ENCODE assay signal across 13 cellular contexts in genomic region chr2:61011649-61012048, GRCh38. TPM values are rescaled to one million over a fixed set of nuclear protein-coding genes. Genes with fewer than 3 reads are reported as not detected.
DNase-seq lines count a peak whose midpoint lies in the region; ATAC-seq and TF ChIP-seq lines count a peak whose summit lies in the region.
"Had no signal": no experiment of that assay in that cellular context is flagged by ENCODE, and none has a peak within 500 bp of the region (broad histone marks: within the 10 kb centered on the region; RNA-seq: fewer than 3 reads in every experiment).

No MANE protein-coding gene starts in this region.

- no CpG with 5 or more reads among the region's 1 CpG for WGBS in trophoblast cell (ENCODE audit: extremely low coverage, insufficient coverage, insufficient read length)

- no peak overlapping the region for H3K4me2 ChIP-seq in trophoblast cell (ENCODE audit: low read length)

- in situ Hi-C loops in astrocyte of the spinal cord (cut with HindIII; ENCODE audit: low sequenced_read_pairs), result no loop called here

- H2AK5ac ChIP-seq in trophoblast cell (ENCODE audit: low read length), result no peak overlapping the region

- no peak overlapping the region for H3K4ac ChIP-seq in trophoblast cell (ENCODE audit: low read depth, low read length)

- no peak overlapping the region for H3K14ac ChIP-seq in trophoblast cell (ENCODE audit: low read length)

- DNase-seq in AG08395 (ENCODE audit: low spot score) (peak; percentile 26), LHCN-M2 (ENCODE audit: low read depth) (peak; percentile 15), astrocyte of the spinal cord (ENCODE audit: low read depth, low spot score) (peak; percentile 23), left lung (no peak), NCI-H774 (lab: John Stamatoyannopoulos, UW) (no peak), hepatic stellate cell (ENCODE audit: low spot score) (no peak), trophoblast cell (no peak), HPDE6-E6E7 (ENCODE audit: extremely low spot score) (no peak)
- DNase-seq: aorta, NCI-H1417, nephron progenitor cell, sigmoid colon had no signal

- no peak overlapping the region for H4K12ac ChIP-seq in trophoblast cell (ENCODE audit: low read depth, low read length)

- H3K36me3 ChIP-seq in left lung (peaks cover 0 to 7% of the 10 kb centered on the region in 2 donors), trophoblast cell (ENCODE audit: control insufficient read depth in 1 of 2, insufficient read depth in 2 of 2, low read length in 2 of 2) (peaks cover 0 to 3% of the 10 kb centered on the region in 2 experiments)

- intact Hi-C loops in left lung (cut with DNase I), result no loop called here

- H3K4me1 ChIP-seq in left lung (peaks cover 6 to 52% of the 10 kb centered on the region in 2 donors), trophoblast cell (ENCODE audit: control insufficient read depth in 1 of 2, insufficient read depth in 2 of 2, low read length in 2 of 2) (peaks cover 0 to 2% of the 10 kb centered on the region in 2 experiments)

- H2BK120ac ChIP-seq in trophoblast cell (ENCODE audit: insufficient read depth, low read length, poor library complexity), result no peak overlapping the region

- no peak overlapping the region for H4K91ac ChIP-seq in trophoblast cell (ENCODE audit: low read depth, low read length)

- H3K79me2 ChIP-seq in trophoblast cell (ENCODE audit: control insufficient read depth, insufficient read depth, low read length, poor library complexity), result peaks cover 2% of the 10 kb centered on the region

- H2AFZ ChIP-seq in trophoblast cell (ENCODE audit: insufficient read depth, low read length, poor library complexity), result no peak overlapping the region

- H3K4me3 ChIP-seq in astrocyte of the spinal cord (ENCODE audit: low read depth, low read length), result no peak overlapping the region
- H3K4me3 ChIP-seq in left lung, result no peak overlapping the region
- H3K4me3 ChIP-seq in trophoblast cell (ENCODE audit: low read depth, low read length), result no peak overlapping the region
- H3K4me3 ChIP-seq: lung, sigmoid colon had no signal

- H3K27me3 ChIP-seq in left lung (no peaks in the 10 kb centered on the region), trophoblast cell (ENCODE audit: insufficient read depth, low read length) (no peaks in the 10 kb centered on the region)
- H3K27me3 ChIP-seq: sigmoid colon had no signal

- H2BK5ac ChIP-seq in trophoblast cell (ENCODE audit: low read depth, low read length, poor library complexity), result no peak overlapping the region

- H3K9ac ChIP-seq in trophoblast cell (ENCODE audit: low read length), result no peak overlapping the region

- H4K8ac ChIP-seq in trophoblast cell (ENCODE audit: low read depth, low read length), result no peak overlapping the region

- H3K18ac ChIP-seq in trophoblast cell (ENCODE audit: low read length), result no peak overlapping the region

- peak; percentile 5 for ATAC-seq in left lung

- H3K27ac ChIP-seq in left lung, result peak overlapping the region; percentile 60 to 61
- no peak overlapping the region for H3K27ac ChIP-seq in trophoblast cell (ENCODE audit: low read depth, low read length)

- H3K23ac ChIP-seq in trophoblast cell (ENCODE audit: low read length), result no peak overlapping the region

- peaks cover 5% of the 10 kb centered on the region for H3K79me1 ChIP-seq in trophoblast cell (ENCODE audit: low read length)

- no peak overlapping the region for H2BK12ac ChIP-seq in trophoblast cell (ENCODE audit: low read length)

- TF ChIP-seq CTCF in astrocyte of the spinal cord (IDR thresholded peaks at IDR 0.05; ENCODE audit: low read depth, low read length), result no peak
- TF ChIP-seq CTCF in left lung (IDR thresholded peaks at IDR 0.05), result no peak

- no peaks in the 10 kb centered on the region for H3K9me3 ChIP-seq in left lung
- H3K9me3 ChIP-seq in trophoblast cell (ENCODE audit: insufficient read depth, low read depth, low read length), result no peaks in the 10 kb centered on the region
- H3K9me3 ChIP-seq: sigmoid colon had no signal

RNA-seq across cellular contexts. Expression of gene PEX13, which starts 5.9 kb away (rescaled TPM):
- 42.2 and 46.8 TPM in 2 replicates for total RNA-seq in LHCN-M2 (2014; rRNA removed)
- 6.4 TPM for polyA plus RNA-seq in LHCN-M2 (2012)
- 10 to 100 TPM; 25.5 to 31.0 TPM for total RNA-seq in left lung
- polyA plus RNA-seq in trophoblast cell (2013), result 18.6 and 19.5 TPM in 2 replicates

RNA-seq across cellular contexts. Expression of gene PUS10, which starts 6.4 kb away (rescaled TPM):
- total RNA-seq in LHCN-M2 (2014; rRNA removed) (4.1 and 5.2 TPM in 2 replicates), left lung (10 to 100 TPM in 1 of 2 donors, 1 to 10 TPM in 1; 8.6 to 14.2 TPM)
- polyA plus RNA-seq in LHCN-M2 (2012), result 1.7 TPM
- polyA plus RNA-seq in trophoblast cell (2013), result 2.5 and 2.6 TPM in 2 replicates

RNA-seq across cellular contexts. Expression of gene SANBR, which starts 54.0 kb away (rescaled TPM):
- total RNA-seq in LHCN-M2 (2014; rRNA removed) (16.3 and 16.8 TPM in 2 replicates), left lung (10 to 100 TPM; 13.8 to 16.2 TPM)
- 4.7 TPM for polyA plus RNA-seq in LHCN-M2 (2012)
- 12.2 and 12.3 TPM in 2 replicates for polyA plus RNA-seq in trophoblast cell (2013)

Comparison
In these comparisons a context has a peak if more than half of its experiments do, and no peak if none do; other contexts are left out.
1. DNase-seq: peak in AG08395 (single experiment), LHCN-M2 (single experiment) and astrocyte of the spinal cord (single experiment); none in left lung (0 of 2), NCI-H774 (single experiment), hepatic stellate cell (single experiment), trophoblast cell (0 of 2) and HPDE6-E6E7 (single experiment).